8 cellular contexts compared by ENCODE assay signal in genomic region chr5:53381-54174, GRCh38. TPM values are rescaled to one million over a fixed set of nuclear protein-coding genes. Genes with fewer than 3 reads are reported as not detected.
A peak's percentile ranks its signal among the peaks of the same experiment; 100 is the strongest.
DNase-seq lines count a peak whose midpoint lies in the region; ATAC-seq and TF ChIP-seq lines count a peak whose summit lies in the region.

No MANE protein-coding gene starts in this region.

- peak overlapping the region; percentile 97 for H2BK15ac ChIP-seq in neuronal stem cell (ENCODE audit: low read length)

- TF ChIP-seq CTCF in C4-2B (conservative IDR thresholded peaks at IDR 0.05) (peak; percentile 37), activated B cell treated with CpG ODN at 0.5 μM for 24 hours (IDR thresholded peaks at IDR 0.05) (no peak), epithelial cell of esophagus (IDR thresholded peaks at IDR 0.05; ENCODE audit: insufficient read depth, low read depth, low read length, missing control alignments) (no peak)

- peak overlapping the region; percentile 49 for H2BK120ac ChIP-seq in neuronal stem cell (ENCODE audit: low read depth, low read length)

- peak overlapping the region; percentile 78 for H3K9ac ChIP-seq in neuronal stem cell (ENCODE audit: low read depth, low read length, poor library complexity)

- H2BK12ac ChIP-seq in neuronal stem cell (ENCODE audit: low read length): peak overlapping the region; percentile 68

- H2AK5ac ChIP-seq in neuronal stem cell (ENCODE audit: low read depth, low read length): peak overlapping the region; percentile 90

- peaks cover 40% of the 10 kb centered on the region for H3K27me3 Mint-ChIP-seq in activated B cell treated with CpG ODN at 0.5 μM for 24 hours

- H3K18ac ChIP-seq in neuronal stem cell (ENCODE audit: low read length): peak overlapping the region; percentile 94

- H3K4me1 ChIP-seq in neuronal stem cell (ENCODE audit: control insufficient read depth in 2 of 2, insufficient read depth in 1 of 2, low read depth in 1 of 2, low read length in 2 of 2): peaks cover 12 to 19% of the 10 kb centered on the region in 2 donors

- peak overlapping the region; percentile 4 for H3K4me3 ChIP-seq in epithelial cell of esophagus (ENCODE audit: low read length)
- H3K4me3 ChIP-seq in neuronal stem cell (ENCODE audit: low read length in 2 of 2): peak overlapping the region; percentile 80 to 88

- H3K4me2 ChIP-seq in neuronal stem cell (ENCODE audit: insufficient read depth, low read length, poor library complexity, severe bottlenecking): peak overlapping the region; percentile 86

- peaks cover 4% of the 10 kb centered on the region for H3K79me1 ChIP-seq in neuronal stem cell (ENCODE audit: low read depth, low read length)

- H3K36me3 ChIP-seq in neuronal stem cell (replicated peaks in 1 of 2; ENCODE audit: control insufficient read depth in 2 of 2, insufficient read depth in 2 of 2, low read length in 2 of 2): peaks cover 0 to 19% of the 10 kb centered on the region in 2 donors

- no peak overlapping the region for H4K91ac ChIP-seq in neuronal stem cell (ENCODE audit: low read depth, low read length, poor library complexity)

- ATAC-seq in activated B cell treated with CpG ODN at 0.5 μM for 24 hours (ENCODE audit: low read depth) (peak; percentile 25), GM21576 (IDR thresholded peaks at IDR 0.05; ENCODE audit: unreplicated experiment) (no peak), GM19328 (IDR thresholded peaks at IDR 0.05; ENCODE audit: unreplicated experiment) (no peak), GM18517 (IDR thresholded peaks at IDR 0.05; ENCODE audit: unreplicated experiment) (no peak)

- no peak overlapping the region for H3K14ac ChIP-seq in neuronal stem cell (ENCODE audit: low read length)

- no peaks in the 10 kb centered on the region for H3K36me3 Mint-ChIP-seq in activated B cell treated with CpG ODN at 0.5 μM for 24 hours (ENCODE audit: low read depth)

- POLR2A ChIA-PET in activated B cell treated with CpG ODN at 0.5 μM for 24 hours (lab: Charles Lee): no interaction called here

- peak overlapping the region; percentile 95 for H3K23ac ChIP-seq in neuronal stem cell (ENCODE audit: low read depth, low read length, poor library complexity)

- H3K4ac ChIP-seq in neuronal stem cell (ENCODE audit: low read length): no peak overlapping the region

- no peak overlapping the region for H4K8ac ChIP-seq in neuronal stem cell (ENCODE audit: low read depth, low read length)

- H3K9me3 Mint-ChIP-seq in activated B cell treated with CpG ODN at 0.5 μM for 24 hours: peaks cover 6% of the 10 kb centered on the region

- no peak overlapping the region for H2BK5ac ChIP-seq in neuronal stem cell (ENCODE audit: low read length)

- DNase-seq in NCI-H1105 treated with DMSO at 0.1 percent for 48 hours (lab: John Stamatoyannopoulos, UW) (peak; percentile 61), activated B cell treated with CpG ODN at 0.5 μM for 24 hours (no peak), epithelial cell of esophagus (ENCODE audit: low read depth) (peak; percentile 11), neuronal stem cell (ENCODE audit: low spot score) (peak; percentile 87)

- no CpG with 5 or more reads among the region's 84 CpGs for WGBS in neuronal stem cell (ENCODE audit: extremely low coverage in 2 of 2, insufficient read length in 2 of 2, insufficient replicate concordance in 1 of 2), 2 donors

- H3K27ac ChIP-seq in C4-2B (no peak overlapping the region), neuronal stem cell (replicated peaks; ENCODE audit: low read length) (peak overlapping the region; percentile 88)

- peak overlapping the region; percentile 94 for H2AFZ ChIP-seq in neuronal stem cell (ENCODE audit: low read length)

- no peak overlapping the region for H3K27ac Mint-ChIP-seq in activated B cell treated with CpG ODN at 0.5 μM for 24 hours

- intact Hi-C loops in activated B cell treated with CpG ODN at 0.5 μM for 24 hours (cut with micrococcal nuclease): no loop called here

- H3K9me3 ChIP-seq in neuronal stem cell (replicated peaks in 1 of 2; ENCODE audit: control insufficient read depth in 2 of 2, insufficient read depth in 1 of 2, low read depth in 1 of 2, low read length in 2 of 2): no peaks in the 10 kb centered on the region

- H3K4me1 Mint-ChIP-seq in activated B cell treated with CpG ODN at 0.5 μM for 24 hours: peaks cover 1% of the 10 kb centered on the region

- CTCF ChIA-PET in activated B cell treated with CpG ODN at 0.5 μM for 24 hours (lab: Charles Lee): no interaction called here

- no peak overlapping the region for H3K4me3 Mint-ChIP-seq in activated B cell treated with CpG ODN at 0.5 μM for 24 hours

- H3K27me3 ChIP-seq in neuronal stem cell (ENCODE audit: control insufficient read depth in 3 of 3, insufficient read depth in 3 of 3, low read depth in 1 of 3, low read length in 3 of 3): peaks cover 0 to 31% (median 26%) of the 10 kb centered on the region in 3 experiments

RNA-seq across cellular contexts. Expression of gene PLEKHG4B, which starts 38.4 kb away (rescaled TPM):
- total RNA-seq in activated B cell treated with CpG ODN at 0.5 μM for 24 hours: not detected in 2 replicates
- polyA plus RNA-seq in neuronal stem cell (2013, experiment 1 of 2): 46.5 TPM
- 48.4 TPM for polyA plus RNA-seq in neuronal stem cell (2013, experiment 2 of 2)
